ENCODE assay signal across 15 cellular contexts in genomic region chr18:2970344-2970743, GRCh38. TPM values are rescaled to one million over a fixed set of nuclear protein-coding genes. Genes with fewer than 3 reads are reported as not detected.
DNase-seq lines count a peak whose midpoint lies in the region; ATAC-seq, FAIRE-seq and TF ChIP-seq lines count a peak whose summit lies in the region.
"Had no signal": no experiment of that assay in that cellular context is flagged by ENCODE, and none has a peak within 500 bp of the region (broad histone marks: within the 10 kb centered on the region; RNA-seq: fewer than 3 reads in every experiment).

No MANE protein-coding gene starts in this region.

- H3K36me3 ChIP-seq in CD4-positive, alpha-beta memory T cell (ENCODE audit: insufficient read depth, low read length) = no peaks in the 10 kb centered on the region
- no peaks in the 10 kb centered on the region for H3K36me3 ChIP-seq in gastrocnemius medialis
- H3K36me3 ChIP-seq: heart left ventricle had no signal

- ATAC-seq in activated B cell treated with CpG ODN at 0.5 μM for 24 hours (ENCODE audit: low read depth) = no peak
- no peak for ATAC-seq in gastrocnemius medialis

- POLR2A ChIA-PET in CD4-positive, alpha-beta memory T cell (lab: Charles Lee; ENCODE audit: partially characterized antibody) = interaction anchor here (0.8 to 34.6 kb wide), 12 partner anchors 3 to 624 kb away, joined by 3 to 1352 read pairs (median 7); partner anchors contain the start of gene MYL12A
- POLR2A ChIA-PET in activated B cell treated with CpG ODN at 0.5 μM for 24 hours (lab: Charles Lee) = interaction anchor here (1.1 to 14.6 kb wide), 8 partner anchors 10 to 291 kb away, joined by 3 to 294 read pairs (median 16); partner anchors contain the start of genes EMILIN2, MYL12A and MYL12B

- H3K27me3 ChIP-seq in CD4-positive, alpha-beta memory T cell (ENCODE audit: insufficient read depth, low read length) = no peaks in the 10 kb centered on the region
- H3K27me3 ChIP-seq in gastrocnemius medialis = no peaks in the 10 kb centered on the region
- H3K27me3 ChIP-seq: heart left ventricle had no signal

- peak overlapping the region; percentile 79 for H3K27ac ChIP-seq in CD4-positive, alpha-beta memory T cell (ENCODE audit: low read depth, low read length)
- peak overlapping the region in 3 of 4 donors; percentile 7 to 46 (median 8) for H3K27ac ChIP-seq in gastrocnemius medialis
- H3K27ac ChIP-seq: C4-2B had no signal

- CTCF ChIA-PET in CD4-positive, alpha-beta memory T cell (lab: Charles Lee; ENCODE audit: partially characterized antibody) = interaction anchor here (1.0 to 18.4 kb wide), 11 partner anchors 8 to 37 kb away, joined by 3 to 304 read pairs (median 6); no protein-coding TSS in a partner anchor
- CTCF ChIA-PET in activated B cell treated with CpG ODN at 0.5 μM for 24 hours (lab: Charles Lee) = interaction anchor here (0.7 to 3.4 kb wide), 7 partner anchors 9 to 696 kb away, joined by 3 to 17 read pairs (median 4); no protein-coding TSS in a partner anchor

- H3K4me1 Mint-ChIP-seq in CD4-positive, alpha-beta memory T cell = peaks cover 70 to 96% (median 83%) of the 10 kb centered on the region in 4 donors
- H3K4me1 Mint-ChIP-seq in activated B cell treated with CpG ODN at 0.5 μM for 24 hours (peaks cover 80% of the 10 kb centered on the region), immature natural killer cell (peaks cover 81 to 91% of the 10 kb centered on the region in 2 donors)

- no peak for TF ChIP-seq POLR2A in gastrocnemius medialis (IDR thresholded peaks at IDR 0.05)

- FAIRE-seq in RCC 7860 (lab: Jason Lieb, UNC) = no peak

- H3K4me1 ChIP-seq in CD4-positive, alpha-beta memory T cell (ENCODE audit: insufficient read depth, low read length) = peaks cover 100% of the 10 kb centered on the region
- peaks cover 16 to 43% of the 10 kb centered on the region in 2 donors for H3K4me1 ChIP-seq in gastrocnemius medialis

- peak overlapping the region; percentile 88 to 98 (median 96) for H3K27ac Mint-ChIP-seq in CD4-positive, alpha-beta memory T cell
- H3K27ac Mint-ChIP-seq in activated B cell treated with CpG ODN at 0.5 μM for 24 hours (peak overlapping the region; percentile 94), immature natural killer cell (peak overlapping the region; percentile 96 to 100 (median 98))
- H3K27ac Mint-ChIP-seq: brain had no signal

- intact Hi-C loops in CD4-positive, alpha-beta memory T cell (cut with micrococcal nuclease) = no loop called here
- intact Hi-C loops in activated B cell treated with CpG ODN at 0.5 μM for 24 hours (cut with micrococcal nuclease) (loop anchor here (2.0 to 5.0 kb wide), 2 partner anchors 14 to 432 kb away; no protein-coding TSS in a partner anchor), gastrocnemius medialis (cut with DNase I; ENCODE audit: low total_unique reads) (no loop called here)

- no peaks in the 10 kb centered on the region for H3K9me3 Mint-ChIP-seq in CD4-positive, alpha-beta memory T cell
- H3K9me3 Mint-ChIP-seq in activated B cell treated with CpG ODN at 0.5 μM for 24 hours (no peaks in the 10 kb centered on the region), immature natural killer cell (no peaks in the 10 kb centered on the region)
- H3K9me3 Mint-ChIP-seq: brain had no signal

- no peak for TF ChIP-seq CTCF in activated B cell treated with CpG ODN at 0.5 μM for 24 hours (IDR thresholded peaks at IDR 0.05)
- no peak for TF ChIP-seq CTCF in gastrocnemius medialis (IDR thresholded peaks at IDR 0.05 in 4 of 5, conservative IDR thresholded peaks at IDR 0.05 in 1 of 5)

- no peak for DNase-seq in CD4-positive, alpha-beta memory T cell
- DNase-seq in activated B cell treated with CpG ODN at 0.5 μM for 24 hours (no peak), immature natural killer cell (no peak), gastrocnemius medialis (no peak), T-helper 9 cell (no peak), NCI-H69 (lab: John Stamatoyannopoulos, UW) (no peak), RCC 7860 (ENCODE audit: low spot score) (no peak), retina (no peak)
- DNase-seq: GDM1; NCI-H1048; stimulated activated CD4-positive, alpha-beta T cell treated with anti-CD3 and anti-CD28 coated beads, Interleukin-2, amount 100 ng/mL, for 48 hours had no signal

- peak overlapping the region; percentile 11 to 94 (median 77) for H3K4me3 Mint-ChIP-seq in CD4-positive, alpha-beta memory T cell
- H3K4me3 Mint-ChIP-seq in activated B cell treated with CpG ODN at 0.5 μM for 24 hours (no peak overlapping the region), immature natural killer cell (peak overlapping the region; percentile 56 to 86 (median 83))
- H3K4me3 Mint-ChIP-seq: brain had no signal

- in situ Hi-C loops in gastrocnemius medialis (cut with MboI; ENCODE audit: low sequenced_read_pairs in 4 of 4) = no loop called here

- H3K36me3 Mint-ChIP-seq in CD4-positive, alpha-beta memory T cell = peaks cover 4 to 35% of the 10 kb centered on the region in 2 donors
- H3K36me3 Mint-ChIP-seq in activated B cell treated with CpG ODN at 0.5 μM for 24 hours (ENCODE audit: low read depth) (peaks cover 4% of the 10 kb centered on the region), immature natural killer cell (no peaks in the 10 kb centered on the region)

- H3K4me3 ChIP-seq in CD4-positive, alpha-beta memory T cell (ENCODE audit: low read length in 2 of 2) = peak overlapping the region in 1 of 2 donors; percentile 3
- no peak overlapping the region for H3K4me3 ChIP-seq in gastrocnemius medialis
- H3K4me3 ChIP-seq: lung had no signal

- H3K27me3 Mint-ChIP-seq in CD4-positive, alpha-beta memory T cell = no peaks in the 10 kb centered on the region
- H3K27me3 Mint-ChIP-seq in activated B cell treated with CpG ODN at 0.5 μM for 24 hours (no peaks in the 10 kb centered on the region), immature natural killer cell (ENCODE audit: low read depth in 3 of 3) (peaks cover 0 to 12% (median 11%) of the 10 kb centered on the region in 3 donors)
- H3K27me3 Mint-ChIP-seq: brain had no signal

- H3K9me3 ChIP-seq in CD4-positive, alpha-beta memory T cell (ENCODE audit: control insufficient read depth in 1 of 2, low read length in 2 of 2) = no peaks in the 10 kb centered on the region
- no peaks in the 10 kb centered on the region for H3K9me3 ChIP-seq in gastrocnemius medialis
- H3K9me3 ChIP-seq: heart left ventricle had no signal

RNA-seq across cellular contexts. Expression of gene LPIN2, which starts 42.6 kb away (rescaled TPM):
- 100 to 1,000 TPM in 1 of 2 experiments, 10 to 100 TPM in 1; 95.4 to 103 TPM for total RNA-seq in CD4-positive, alpha-beta memory T cell
- 10 to 100 TPM; 53.6 to 96.5 TPM for polyA plus RNA-seq in CD4-positive, alpha-beta memory T cell
- 21.8 and 24.4 TPM in 2 replicates for total RNA-seq in activated B cell treated with CpG ODN at 0.5 μM for 24 hours
- polyA plus RNA-seq in immature natural killer cell = 10 to 100 TPM; 17.3 to 80.1 (median 31.0) TPM
- total RNA-seq in gastrocnemius medialis = 1 to 10 TPM; 4.9 to 9.1 (median 8.2) TPM
